Comparison of ENCODE assay signal across 21 cellular contexts in the genomic region with DNA sequence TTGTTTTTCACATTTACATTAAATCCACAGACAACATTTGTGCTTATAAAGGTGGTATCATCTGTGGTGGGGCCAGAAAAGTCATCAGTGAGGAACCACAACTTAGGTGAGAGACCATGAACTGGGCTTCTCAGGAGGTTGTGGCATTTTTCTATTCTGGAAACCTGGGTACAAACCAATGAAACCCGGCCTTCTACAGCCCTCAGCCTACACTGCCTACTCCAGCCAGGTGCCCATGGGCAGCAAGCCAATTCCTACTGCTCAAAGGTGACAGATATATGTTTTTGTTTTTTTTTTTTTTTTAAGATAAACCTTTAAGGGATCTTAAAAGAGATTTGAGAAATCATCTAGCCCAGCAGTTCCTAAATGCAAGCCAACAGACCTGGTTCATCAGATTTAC.
"Had no signal": no experiment of that assay in that cellular context is flagged by ENCODE, and none has a peak within 500 bp of the region (broad histone marks: within the 10 kb centered on the region; RNA-seq: fewer than 3 reads in every experiment).

No MANE protein-coding gene starts in this region.

- H3K27ac ChIP-seq: RWPE1 had no signal

- H3K9me3 ChIP-seq: MG63, SK-N-SH had no signal

- DNase-seq: Karpas-422, KBM-7, MG63, NCI-H1092, NCI-H1105 treated with DMSO at 0.1 percent for 48 hours, NCI-H1417 treated with DMSO at 0.1 percent for 48 hours, NCI-H146, NCI-H187, NCI-H2029, NCI-H2081 treated with DMSO at 0.1 percent for 48 hours, NCI-H2171, NCI-H226, NCI-H446, NCI-H510A, NCI-H524 treated with DMSO at 0.1 percent for 48 hours, NCI-H69, NCI-H774, SHP77, SK-N-SH, SW 1271 had no signal

- H3K9ac ChIP-seq: SK-N-SH had no signal

- H3K4me3 ChIP-seq: MG63 had no signal

- H3K27me3 ChIP-seq: MG63 had no signal

- H3K4me2 ChIP-seq: SK-N-SH had no signal
